18 cellular contexts compared by ENCODE assay signal in genomic region chr4:13367691-13368090, GRCh38.
DNase-seq lines count a peak whose midpoint lies in the region; ATAC-seq, FAIRE-seq and TF ChIP-seq lines count a peak whose summit lies in the region.
"Had no signal": no experiment of that assay in that cellular context is flagged by ENCODE, and none has a peak within 500 bp of the region (broad histone marks: within the 10 kb centered on the region; RNA-seq: fewer than 3 reads in every experiment).

No MANE protein-coding gene starts in this region.

- H3K9me3 ChIP-seq in IMR-90 (ENCODE audit: control insufficient read depth, insufficient read depth, low read length) = no peaks in the 10 kb centered on the region
- no peaks in the 10 kb centered on the region for H3K9me3 ChIP-seq in SJSA1 (replicated peaks)
- H3K9me3 ChIP-seq: Caco-2 had no signal

- no peak for TF ChIP-seq RAD21 in IMR-90 (IDR thresholded peaks at IDR 0.05; ENCODE audit: low read length)

- dilution Hi-C loops in IMR-90 (cut with HindIII; ENCODE audit: low sequenced_read_pairs, unreplicated experiment) = no loop called here

- H4K5ac ChIP-seq in IMR-90 (ENCODE audit: low read depth, low read length) = no peak overlapping the region

- H3K36me3 ChIP-seq in IMR-90 (ENCODE audit: control insufficient read depth, insufficient read depth, low read length) = peaks cover 3% of the 10 kb centered on the region; the same call in 1 of the 2 replicates
- H3K36me3 ChIP-seq in SJSA1 = no peaks in the 10 kb centered on the region

- no peak overlapping the region for H3K18ac ChIP-seq in IMR-90 (ENCODE audit: low read depth, low read length)

- DNase-seq in DMS53 (lab: John Stamatoyannopoulos, UW) = peak; percentile 58
- DNase-seq in IMR-90 = no peak
- DNase-seq in SJSA1 (ENCODE audit: low read depth in 1 of 2, low spot score in 2 of 2) = no peak
- DNase-seq in SHP77 (lab: John Stamatoyannopoulos, UW) = no peak
- DNase-seq in SIG-M5 treated with dmso at 0.1 percent for 504 hours (lab: John Stamatoyannopoulos, UW; ENCODE audit: unreplicated experiment) = no peak
- DNase-seq: 8988T; C1 segment of cervical spinal cord; Caco-2; CD4-positive, alpha-beta memory T cell; DMS153; DMS79 treated with DMSO at 0.1 percent for 48 hours; H9 had no signal

- TF ChIP-seq POLR2A in IMR-90 (IDR thresholded peaks at IDR 0.05; ENCODE audit: low read depth, low read length) = no peak

- H4K91ac ChIP-seq in IMR-90 (ENCODE audit: insufficient read depth, low read depth, low read length) = no peak overlapping the region

- H3K56ac ChIP-seq in IMR-90 (ENCODE audit: extremely low read depth, insufficient read depth, low read length) = no peak overlapping the region

- H3K79me1 ChIP-seq in IMR-90 (ENCODE audit: low read depth in 1 of 2, low read length in 2 of 2) = no peaks in the 10 kb centered on the region

- H2BK5ac ChIP-seq in IMR-90 (ENCODE audit: low read depth, low read length, poor library complexity, severe bottlenecking) = no peak overlapping the region

- H3K4me3 ChIP-seq in IMR-90 (ENCODE audit: insufficient read depth, low read depth, low read length) (no peak overlapping the region), SJSA1 (no peak overlapping the region)
- H3K4me3 ChIP-seq: GM23338 had no signal

- no peak overlapping the region for H3K9ac ChIP-seq in IMR-90 (ENCODE audit: low read depth, low read length)

- no peak overlapping the region for H2BK120ac ChIP-seq in IMR-90 (ENCODE audit: low read depth, low read length)

- H3K4me1 ChIP-seq in IMR-90 (ENCODE audit: control insufficient read depth, insufficient read depth, low read length) (no peaks in the 10 kb centered on the region), SJSA1 (replicated peaks) (peaks cover 21% of the 10 kb centered on the region)
- H3K4me1 ChIP-seq: Caco-2 had no signal

- CTCF ChIA-PET in IMR-90 (lab: Yijun Ruan, JAX) = interaction anchor here (0.6 kb wide), 1 partner anchor 154 kb away, joined by 3 read pairs; no protein-coding TSS in a partner anchor

- no peaks in the 10 kb centered on the region; the same call in 1 of the 2 replicates for H3K9me1 ChIP-seq in IMR-90 (ENCODE audit: insufficient read depth, low read length)

- FAIRE-seq in A204.1 (lab: Jason Lieb, UNC) = peak; percentile 29
- FAIRE-seq: GM12892 had no signal

- no peak overlapping the region for H2AK5ac ChIP-seq in IMR-90 (ENCODE audit: low read depth, low read length)

- H3K23ac ChIP-seq in IMR-90 (ENCODE audit: low read depth, low read length) = no peak overlapping the region

- H2BK20ac ChIP-seq in IMR-90 (ENCODE audit: low read depth, low read length) = no peak overlapping the region

- H2BK15ac ChIP-seq in IMR-90 (ENCODE audit: low read depth, low read length) = no peak overlapping the region

- POLR2A ChIA-PET in IMR-90 (lab: Charles Lee; ENCODE audit: unreplicated experiment) = no interaction called here

- no peak overlapping the region for H4K8ac ChIP-seq in IMR-90 (ENCODE audit: low read depth in 2 of 2, low read length in 2 of 2)

- no peak overlapping the region for H3K14ac ChIP-seq in IMR-90 (replicated peaks; ENCODE audit: low read depth, low read length)

- no CpG with 5 or more reads among the region's 6 CpGs for WGBS in IMR-90 (ENCODE audit: extremely low coverage in 2 of 2, insufficient read length in 1 of 2), 2 experiments

- H3K27ac ChIP-seq in IMR-90 (ENCODE audit: insufficient read depth, low read length) (no peak overlapping the region), SJSA1 (peak overlapping the region; percentile 55)

- no peak overlapping the region for H3K4ac ChIP-seq in IMR-90 (ENCODE audit: low read depth, low read length)

- H3K27me3 ChIP-seq in IMR-90 (ENCODE audit: control insufficient read depth, insufficient read depth, low read length) = no peaks in the 10 kb centered on the region
- no peaks in the 10 kb centered on the region; the same call in 1 of the 2 replicates for H3K27me3 ChIP-seq in SJSA1 (replicated peaks)

- H2AFZ ChIP-seq in IMR-90 (replicated peaks; ENCODE audit: low read length, poor library complexity) = no peak overlapping the region
- H2AFZ ChIP-seq: GM23338 had no signal

- BruUV-seq in IMR-90 (replicated peaks; lab: Mats Ljungman, UMichigan) = no TSS peak

- in situ Hi-C loops in IMR-90 (cut with MboI; ENCODE audit: low sequenced_read_pairs) = no loop called here

- H4K20me1 ChIP-seq in IMR-90 (ENCODE audit: insufficient read depth, low read length) = no peaks in the 10 kb centered on the region

- intact Hi-C loops in IMR-90 (cut with micrococcal nuclease) = no loop called here

- no peak overlapping the region for H2AK9ac ChIP-seq in IMR-90 (replicated peaks; ENCODE audit: low read depth, low read length, poor library complexity)

- ATAC-seq in IMR-90 (ENCODE audit: low read depth) (no peak), GM21515 (IDR thresholded peaks at IDR 0.05; ENCODE audit: unreplicated experiment) (no peak), GM19452 (IDR thresholded peaks at IDR 0.05; ENCODE audit: unreplicated experiment) (no peak)
- ATAC-seq: GM23338, HCT116 had no signal

- TF ChIP-seq CTCF in IMR-90 (conservative IDR thresholded peaks at IDR 0.05; ENCODE audit: low read depth, low read length) = no peak

- H3K4me2 ChIP-seq in IMR-90 (ENCODE audit: low read depth, low read length) = no peak overlapping the region
- H3K4me2 ChIP-seq: GM23338 had no signal

TF ChIP-seq in IMR-90, 13 proteins besides CTCF, POLR2A, EP300 and RAD21:
- peak; percentile 65; the same call in 1 of the 2 replicates for TF ChIP-seq CEBPB (IDR thresholded peaks at IDR 0.05; ENCODE audit: low read depth, low read length)
- TF ChIP-seq RCOR1 (IDR thresholded peaks at IDR 0.05; ENCODE audit: insufficient replicate concordance, low read length) = no peak
- no peak for TF ChIP-seq BHLHE40 (IDR thresholded peaks at IDR 0.05; ENCODE audit: low read depth, low read length)
